In genomic region chr12:111705672-111706071, GRCh38 we compare ENCODE assay signal across 17 cellular contexts.
"Had no signal": no experiment of that assay in that cellular context is flagged by ENCODE, and none has a peak within 500 bp of the region (broad histone marks: within the 10 kb centered on the region; RNA-seq: fewer than 3 reads in every experiment).

No MANE protein-coding gene starts in this region.

- H3K4me3 ChIP-seq: breast epithelium, heart left ventricle, left ventricle myocardium inferior, psoas muscle, suprapubic skin had no signal

- H3K27me3 Mint-ChIP-seq: activated naive CD8-positive, alpha-beta T cell; activated T-cell treated with anti-CD3 and anti-CD28 coated beads, Interleukin-2, amount 50 U/mL, for 24 hours; type B pancreatic cell had no signal

- H3K9me3 Mint-ChIP-seq: activated T-cell treated with anti-CD3 and anti-CD28 coated beads, Interleukin-2, amount 50 U/mL, for 24 hours; type B pancreatic cell had no signal

- H3K4me3 Mint-ChIP-seq: activated naive CD8-positive, alpha-beta T cell; activated T-cell treated with anti-CD3 and anti-CD28 coated beads, Interleukin-2, amount 50 U/mL, for 24 hours; type B pancreatic cell had no signal

- H3K4me1 ChIP-seq: breast epithelium, heart left ventricle, left ventricle myocardium inferior, psoas muscle, suprapubic skin had no signal

- DNase-seq: activated effector memory CD4-positive, alpha-beta T cell treated with anti-CD3 and anti-CD28 coated beads, Interleukin-2, amount 50 U/mL, for 16 hours; activated T-cell treated with anti-CD3 and anti-CD28 coated beads, Interleukin-2, amount 50 U/mL, for 24 hours; aorta; heart left ventricle; islet precursor cell; left ventricle myocardium inferior; mesenchymal stem cell; psoas muscle; stimulated activated CD4-positive, alpha-beta T cell treated with anti-CD3 and anti-CD28 coated beads, Interleukin-12 subunit alpha, Interleukin-12 subunit beta, amount 100 ng/mL, for 4 hours; stimulated activated naive CD4-positive, alpha-beta T cell had no signal

- H3K27ac Mint-ChIP-seq: activated naive CD8-positive, alpha-beta T cell; activated T-cell treated with anti-CD3 and anti-CD28 coated beads, Interleukin-2, amount 50 U/mL, for 24 hours; type B pancreatic cell had no signal

- H3K27ac ChIP-seq: breast epithelium, heart left ventricle, left ventricle myocardium inferior, psoas muscle, suprapubic skin had no signal

- H3K9me3 ChIP-seq: breast epithelium, heart left ventricle, left ventricle myocardium inferior, psoas muscle, suprapubic skin had no signal

- ATAC-seq: activated CD4-positive, CD25-positive, alpha-beta regulatory T cell treated with anti-CD3 and anti-CD28 coated beads, Interleukin-2, amount 50 U/mL, for 24 hours; heart left ventricle; psoas muscle had no signal

- H3K27me3 ChIP-seq: breast epithelium, heart left ventricle, suprapubic skin had no signal

- FAIRE-seq: frontal cortex, TTC549 had no signal
